23 cellular contexts compared by ENCODE assay signal in genomic region chr7:123805287-123805686, GRCh38. TPM values are rescaled to one million over a fixed set of nuclear protein-coding genes. Genes with fewer than 3 reads are reported as not detected.
DNase-seq lines count a peak whose midpoint lies in the region; ATAC-seq, FAIRE-seq and TF ChIP-seq lines count a peak whose summit lies in the region.
"Had no signal": no experiment of that assay in that cellular context is flagged by ENCODE, and none has a peak within 500 bp of the region (broad histone marks: within the 10 kb centered on the region; RNA-seq: fewer than 3 reads in every experiment).

No MANE protein-coding gene starts in this region.

- ATAC-seq in A549 (no peak), GM18868 (IDR thresholded peaks at IDR 0.05; ENCODE audit: unreplicated experiment) (peak; percentile 55), HG03103 (IDR thresholded peaks at IDR 0.05; ENCODE audit: low read depth, unreplicated experiment) (peak; percentile 61), GM19035 (IDR thresholded peaks at IDR 0.05; ENCODE audit: unreplicated experiment) (no peak), GM21737 (IDR thresholded peaks at IDR 0.05; ENCODE audit: unreplicated experiment) (no peak)
- no peak for ATAC-seq in CD4-positive, alpha-beta T cell (ENCODE audit: poor library complexity)
- ATAC-seq: CD8-positive, alpha-beta T cell had no signal

- no peaks in the 10 kb centered on the region for H3K36me3 ChIP-seq in OCI-LY3 (replicated peaks; ENCODE audit: low read depth, low read length)

- CTCF ChIA-PET in A549 (lab: Yijun Ruan, JAX), result interaction anchor here (3.6 kb wide), 1 partner anchor 60 kb away, joined by 16 read pairs; no protein-coding TSS in a partner anchor
- CTCF ChIA-PET in CD4-positive, alpha-beta T cell (lab: Charles Lee), result no interaction called here

- no peaks in the 10 kb centered on the region for H3K79me2 ChIP-seq in OCI-LY3 (ENCODE audit: low read length)

- H3K9me3 ChIP-seq in A549 (no peaks in the 10 kb centered on the region; the same call in 2 of the 3 replicates), OCI-LY3 (ENCODE audit: insufficient read depth, low read length) (no peaks in the 10 kb centered on the region)
- no peaks in the 10 kb centered on the region for H3K9me3 ChIP-seq in CD4-positive, alpha-beta T cell (ENCODE audit: control insufficient read depth, low read length)
- H3K9me3 ChIP-seq: Caco-2 had no signal

- no peak overlapping the region for H2AFZ ChIP-seq in OCI-LY3 (ENCODE audit: low read depth, low read length)
- H2AFZ ChIP-seq: GM23248 had no signal

- no peak overlapping the region for H3K9ac ChIP-seq in OCI-LY3 (ENCODE audit: low read length)
- H3K9ac ChIP-seq: GM23248 had no signal

- intact Hi-C loops in CD4-positive, alpha-beta T cell (cut with DNase I, micrococcal nuclease), result no loop called here

- no peak for TF ChIP-seq POLR2A in A549 (IDR thresholded peaks at IDR 0.05; ENCODE audit: low read length)

- TF ChIP-seq EP300 in A549 (IDR thresholded peaks at IDR 0.05), result no peak

- H3K27ac Mint-ChIP-seq in CD4-positive, alpha-beta T cell, result no peak overlapping the region
- H3K27ac Mint-ChIP-seq: CD8-positive, alpha-beta T cell had no signal

- H3K27me3 ChIP-seq in OCI-LY3 (ENCODE audit: low read depth, low read length), result no peaks in the 10 kb centered on the region
- H3K27me3 ChIP-seq in CD4-positive, alpha-beta T cell (ENCODE audit: control insufficient read depth, insufficient read depth, low read length), result no peaks in the 10 kb centered on the region

- peaks cover 3% of the 10 kb centered on the region for H3K27me3 Mint-ChIP-seq in CD4-positive, alpha-beta T cell

- H3K4me3 ChIP-seq in A549 (no peak overlapping the region), OCI-LY3 (ENCODE audit: low read length) (no peak overlapping the region)
- H3K4me3 ChIP-seq: GM23248 had no signal

- no peaks in the 10 kb centered on the region for H3K4me1 Mint-ChIP-seq in CD4-positive, alpha-beta T cell (ENCODE audit: low read depth)

- DNase-seq in A549 (ENCODE audit: low read depth in 1 of 2, low spot score in 1 of 2) (no peak), occipital lobe (lab: John Stamatoyannopoulos, UW) (no peak)
- DNase-seq in CD4-positive, alpha-beta T cell, result no peak
- DNase-seq: 8988T; C1 segment of cervical spinal cord; Caco-2; CD8-positive, alpha-beta T cell; DMS153; DND-41; GM23248; H7; HCEC 1CT had no signal

- no peaks in the 10 kb centered on the region for H3K4me1 ChIP-seq in A549
- peaks cover 11% of the 10 kb centered on the region for H3K4me1 ChIP-seq in OCI-LY3 (ENCODE audit: low read length)
- H3K4me1 ChIP-seq: Caco-2 had no signal

- FAIRE-seq in A549 (lab: Jason Lieb, UNC), result peak; percentile 49
- FAIRE-seq: G401.6, GM18507, GM19239, H1 had no signal

- no peak overlapping the region for H3K27ac ChIP-seq in A549
- H3K27ac ChIP-seq in OCI-LY3 (ENCODE audit: low read length), result no peak overlapping the region
- no peak overlapping the region for H3K27ac ChIP-seq in CD4-positive, alpha-beta T cell (ENCODE audit: low read depth, low read length)
- H3K27ac ChIP-seq: GM23248 had no signal

- H3K9me3 Mint-ChIP-seq in CD4-positive, alpha-beta T cell, result peaks cover 2% of the 10 kb centered on the region

- no peak for TF ChIP-seq RAD21 in A549 (conservative IDR thresholded peaks at IDR 0.05 in 1 of 2, IDR thresholded peaks at IDR 0.05 in 1 of 2)

- no peak overlapping the region for H3K4me3 Mint-ChIP-seq in CD4-positive, alpha-beta T cell
- H3K4me3 Mint-ChIP-seq: CD8-positive, alpha-beta T cell had no signal

- POLR2A ChIA-PET in A549 (lab: Yijun Ruan, JAX), result no interaction called here
- POLR2A ChIA-PET in CD4-positive, alpha-beta T cell (lab: Charles Lee), result no interaction called here

- H3K36me3 Mint-ChIP-seq in CD4-positive, alpha-beta T cell (ENCODE audit: low read depth), result no peaks in the 10 kb centered on the region
- H3K36me3 Mint-ChIP-seq: CD8-positive, alpha-beta T cell had no signal

- H4K20me1 ChIP-seq in OCI-LY3 (ENCODE audit: insufficient read depth, low read length), result no peaks in the 10 kb centered on the region

- no peak for TF ChIP-seq CTCF in A549 (IDR thresholded peaks at IDR 0.05)
- no peak for TF ChIP-seq CTCF in OCI-LY3 (IDR thresholded peaks at IDR 0.05; ENCODE audit: low read depth, low read length)
- TF ChIP-seq CTCF in CD4-positive, alpha-beta T cell (IDR thresholded peaks at IDR 0.05), result no peak

- H3K4me2 ChIP-seq in A549 (no peak overlapping the region), OCI-LY3 (ENCODE audit: low read length) (peak overlapping the region; percentile 4; the same call in 1 of the 2 replicates)

TF ChIP-seq in A549, 52 proteins besides CTCF, POLR2A, EP300 and RAD21:
- TF ChIP-seq CBX8 (IDR thresholded peaks at IDR 0.05) (no peak), SMC3 (IDR thresholded peaks at IDR 0.05) (no peak), TP53 (CRISPR knock-in tag; IDR thresholded peaks at IDR 0.05) (no peak), KDM1A (IDR thresholded peaks at IDR 0.05; ENCODE audit: low read depth) (no peak), HEYL (CRISPR knock-in tag; IDR thresholded peaks at IDR 0.05) (no peak), CHD2 (IDR thresholded peaks at IDR 0.05; ENCODE audit: low read length, partially characterized antibody) (no peak), BHLHE40 (IDR thresholded peaks at IDR 0.05; ENCODE audit: low read depth, low read length) (no peak), MAZ (IDR thresholded peaks at IDR 0.05; ENCODE audit: borderline replicate concordance, low read depth, low read length) (no peak), POLR2AphosphoS2 (conservative IDR thresholded peaks at IDR 0.05; ENCODE audit: low read length) (no peak), NFE2L2 (conservative IDR thresholded peaks at IDR 0.05; ENCODE audit: low read length) (no peak), FOSB (CRISPR knock-in tag; IDR thresholded peaks at IDR 0.05) (no peak), JUNB (IDR thresholded peaks at IDR 0.05) (no peak), MAX (IDR thresholded peaks at IDR 0.05) (no peak)
TF ChIP-seq in A549: peak in this region for 0.

RNA-seq across cellular contexts. Expression of gene HYAL4, which starts 39.7 kb away (rescaled TPM):
- 0.16 and 0.30 TPM in 2 replicates for polyA plus RNA-seq in A549 (2011; rRNA removed)
- 0.05 TPM in 1 of 2 replicates, not detected in the other for polyA plus RNA-seq in A549 (2012; cell fraction: cytosol; rRNA removed)
- polyA plus RNA-seq in A549 (2012; cell fraction: nucleus; rRNA removed), result not detected in 2 replicates
- polyA plus RNA-seq in A549 (2017; fragmentation: RNase III; extraction: RNeasy Plus Mini Kit Qiagen cat#74134 plus additional on column Dnase treatment), result 0.05 TPM in 1 of 3 replicates, not detected in the others
- polyA minus RNA-seq in A549 (2011; rRNA and poly(A)+ RNA removed), result not detected in 2 replicates
- not detected for total RNA-seq in occipital lobe
- under 1 TPM in 1 of 2 experiments, not detected in 1; 0.14 TPM for total RNA-seq in CD4-positive, alpha-beta T cell
- total RNA-seq: A673; CD8-positive, alpha-beta T cell; GM23248; H1; H7 had no signal
- polyA plus RNA-seq: BJ, GM23248, H1 had no signal

RNA-seq across cellular contexts. Expression of gene WASL, which starts 56.5 kb away (rescaled TPM):
- 18.5 and 21.2 TPM in 2 replicates for polyA plus RNA-seq in A549 (2011; rRNA removed)
- polyA plus RNA-seq in A549 (2012; cell fraction: cytosol; rRNA removed), result 7.1 and 9.5 TPM in 2 replicates
- 5.2 and 5.6 TPM in 2 replicates for polyA plus RNA-seq in A549 (2012; cell fraction: nucleus; rRNA removed)
- 18.6 to 21.0 TPM (median 20.2 TPM) in 3 replicates for polyA plus RNA-seq in A549 (2017; fragmentation: RNase III; extraction: RNeasy Plus Mini Kit Qiagen cat#74134 plus additional on column Dnase treatment)
- polyA minus RNA-seq in A549 (2011; rRNA and poly(A)+ RNA removed), result 6.2 and 7.5 TPM in 2 replicates
- total RNA-seq in occipital lobe, result 24.3 TPM
- total RNA-seq in CD4-positive, alpha-beta T cell, result 1 to 10 TPM; 8.6 to 9.3 TPM

Comparison
In these comparisons a context has a peak if more than half of its experiments do, and no peak if none do; other contexts are left out.
1. ATAC-seq: peak in GM18868 (single experiment) and HG03103 (single experiment); none in A549 (0 of 2), GM19035 (single experiment), GM21737 (single experiment) and CD4-positive, alpha-beta T cell (single experiment).